Comparison of ENCODE assay signal across 25 cellular contexts in genomic region chr4:6361076-6361784, GRCh38.
"Had no signal": no experiment of that assay in that cellular context is flagged by ENCODE, and none has a peak within 500 bp of the region (broad histone marks: within the 10 kb centered on the region; RNA-seq: fewer than 3 reads in every experiment).

No MANE protein-coding gene starts in this region.

- H3K27ac ChIP-seq: brain microvascular endothelial cell, WERI-Rb-1 had no signal

- H3K36me3 Mint-ChIP-seq: activated CD8-positive, alpha-beta memory T cell treated with anti-CD3 and anti-CD28 coated beads, Interleukin-2, amount 10 ng/mL, durations not matched to agents 7 days and 5 days; activated naive CD8-positive, alpha-beta T cell treated with anti-CD3 and anti-CD28 coated beads for 36 hours had no signal

- H3K4me1 Mint-ChIP-seq: activated CD4-positive, alpha-beta memory T cell treated with anti-CD3 and anti-CD28 coated beads, Interleukin-2, amount 10 ng/mL, durations not matched to agents 7 days and 5 days; activated CD8-positive, alpha-beta memory T cell treated with anti-CD3 and anti-CD28 coated beads, Interleukin-2, amount 10 ng/mL, durations not matched to agents 7 days and 5 days; activated naive CD8-positive, alpha-beta T cell treated with anti-CD3 and anti-CD28 coated beads for 36 hours; activated T-helper 17 cell treated with anti-CD3 and anti-CD28 coated beads, Interleukin-2, amount 50 U/mL, for 72 hours; central memory CD8-positive, alpha-beta T cell had no signal

- H3K9me3 Mint-ChIP-seq: activated CD4-positive, alpha-beta memory T cell treated with anti-CD3 and anti-CD28 coated beads, Interleukin-2, amount 10 ng/mL, durations not matched to agents 7 days and 5 days; activated T-helper 17 cell treated with anti-CD3 and anti-CD28 coated beads, Interleukin-2, amount 50 U/mL, for 72 hours; central memory CD8-positive, alpha-beta T cell had no signal

- ATAC-seq: activated CD8-positive, alpha-beta memory T cell treated with anti-CD3 and anti-CD28 coated beads, Interleukin-2, amount 10 ng/mL, durations not matched to agents 7 days and 5 days; activated T-helper 17 cell treated with anti-CD3 and anti-CD28 coated beads, Interleukin-2, amount 50 U/mL, for 72 hours had no signal

- H3K27me3 ChIP-seq: brain microvascular endothelial cell had no signal

- H3K36me3 ChIP-seq: brain microvascular endothelial cell, WERI-Rb-1 had no signal

- DNase-seq: activated CD4-positive, alpha-beta memory T cell treated with anti-CD3 and anti-CD28 coated beads, Interleukin-2, amount 10 ng/mL, durations not matched to agents 7 days and 5 days; activated CD4-positive, alpha-beta T cell treated with anti-CD3 and anti-CD28 coated beads for 1 hour; activated CD4-positive, alpha-beta T cell treated with anti-CD3 and anti-CD28 coated beads for 48 hours; activated CD4-positive, CD25-positive, alpha-beta regulatory T cell; activated CD8-positive, alpha-beta memory T cell treated with anti-CD3 and anti-CD28 coated beads for 24 hours; activated CD8-positive, alpha-beta memory T cell treated with anti-CD3 and anti-CD28 coated beads, Interleukin-2, amount 10 ng/mL, durations not matched to agents 7 days and 5 days; activated CD8-positive, alpha-beta memory T cell treated with anti-CD3 and anti-CD28 coated beads, Interleukin-2, amount 50 U/mL, for 48 hours; activated effector memory CD4-positive, alpha-beta T cell treated with anti-CD3 and anti-CD28 coated beads, Interleukin-2, amount 50 U/mL, for 16 hours; activated naive CD4-positive, alpha-beta T cell; activated naive CD4-positive, alpha-beta T cell treated with anti-CD3 and anti-CD28 coated beads, Interleukin-2, amount 50 U/mL, for 16 hours; activated naive CD8-positive, alpha-beta T cell treated with anti-CD3 and anti-CD28 coated beads for 36 hours; activated T-cell treated with anti-CD3 and anti-CD28 coated beads, Interleukin-2, amount 50 U/mL, for 48 hours; brain microvascular endothelial cell; Karpas-422; KBM-7; NCI-H1048; NCI-H1436 treated with DMSO at 0.1 percent for 48 hours; NCI-H1694 treated with DMSO at 0.1 percent for 48 hours; NCI-H2029; NCI-H345; SHP77 treated with DMSO at 0.1 percent for 48 hours; T1000; WERI-Rb-1 had no signal

- H3K27ac Mint-ChIP-seq: activated CD4-positive, alpha-beta memory T cell treated with anti-CD3 and anti-CD28 coated beads, Interleukin-2, amount 10 ng/mL, durations not matched to agents 7 days and 5 days; activated CD8-positive, alpha-beta memory T cell treated with anti-CD3 and anti-CD28 coated beads, Interleukin-2, amount 10 ng/mL, durations not matched to agents 7 days and 5 days; activated naive CD8-positive, alpha-beta T cell treated with anti-CD3 and anti-CD28 coated beads for 36 hours; activated T-helper 17 cell treated with anti-CD3 and anti-CD28 coated beads, Interleukin-2, amount 50 U/mL, for 72 hours had no signal

- H3K4me3 Mint-ChIP-seq: activated CD4-positive, alpha-beta memory T cell treated with anti-CD3 and anti-CD28 coated beads, Interleukin-2, amount 10 ng/mL, durations not matched to agents 7 days and 5 days; activated CD8-positive, alpha-beta memory T cell treated with anti-CD3 and anti-CD28 coated beads, Interleukin-2, amount 10 ng/mL, durations not matched to agents 7 days and 5 days; activated naive CD8-positive, alpha-beta T cell treated with anti-CD3 and anti-CD28 coated beads for 36 hours; activated T-helper 17 cell treated with anti-CD3 and anti-CD28 coated beads, Interleukin-2, amount 50 U/mL, for 72 hours; central memory CD8-positive, alpha-beta T cell had no signal
